In genomic region chr7:1473864-1474512, GRCh38 we compare ENCODE assay signal across 1 cellular context.
A peak's percentile ranks its signal among the peaks of the same experiment; 100 is the strongest.
TF ChIP-seq lines count a peak whose summit lies in the region.

No MANE protein-coding gene starts in this region.

TF ChIP-seq in HepG2, 621 proteins besides CTCF, POLR2A, EP300 and RAD21 (continued from another document):
- no peak for TF ChIP-seq GMEB1 (CRISPR knock-in tag; IDR thresholded peaks at IDR 0.05; ENCODE audit: borderline replicate concordance)
- TF ChIP-seq ZNF670 (CRISPR knock-in tag; IDR thresholded peaks at IDR 0.05; ENCODE audit: borderline replicate concordance) = no peak
- no peak for TF ChIP-seq ZNF614 (CRISPR knock-in tag; IDR thresholded peaks at IDR 0.05; ENCODE audit: borderline replicate concordance)
- no peak for TF ChIP-seq HNRNPH1 (optimal IDR thresholded peaks at IDR 0.05; ENCODE audit: low read depth, low read length)
- TF ChIP-seq KDM5B (CRISPR knock-in tag; IDR thresholded peaks at IDR 0.05; ENCODE audit: borderline replicate concordance) = no peak; the same call in 1 of the 2 replicates
- no peak; the same call in 1 of the 2 replicates for TF ChIP-seq ZNF431 (CRISPR knock-in tag; IDR thresholded peaks at IDR 0.05; ENCODE audit: borderline replicate concordance, low read depth)
- no peak for TF ChIP-seq ZNF451 (CRISPR knock-in tag; IDR thresholded peaks at IDR 0.05)
- TF ChIP-seq KLF12 (CRISPR knock-in tag; IDR thresholded peaks at IDR 0.05; ENCODE audit: borderline replicate concordance) = no peak
- TF ChIP-seq ZNF644 (CRISPR knock-in tag; IDR thresholded peaks at IDR 0.05; ENCODE audit: low read depth) = no peak
- no peak for TF ChIP-seq PLRG1 (conservative IDR thresholded peaks at IDR 0.05)
- TF ChIP-seq UBTF (CRISPR knock-in tag; IDR thresholded peaks at IDR 0.05) = 0 out of 2 replicates have a peak, but pooled peaks have one; percentile 43
- TF ChIP-seq TBX2 (CRISPR knock-in tag; IDR thresholded peaks at IDR 0.05; ENCODE audit: borderline replicate concordance) = peak; percentile 38; the same call in 1 of the 2 replicates
- TF ChIP-seq SMAD9 (CRISPR knock-in tag; IDR thresholded peaks at IDR 0.05) = no peak
- no peak for TF ChIP-seq MAFF (IDR thresholded peaks at IDR 0.05; ENCODE audit: low read depth, low read length)
- no peak for TF ChIP-seq ZNF724P (CRISPR knock-in tag; IDR thresholded peaks at IDR 0.05; ENCODE audit: borderline replicate concordance)
- TF ChIP-seq, protein P1, sequence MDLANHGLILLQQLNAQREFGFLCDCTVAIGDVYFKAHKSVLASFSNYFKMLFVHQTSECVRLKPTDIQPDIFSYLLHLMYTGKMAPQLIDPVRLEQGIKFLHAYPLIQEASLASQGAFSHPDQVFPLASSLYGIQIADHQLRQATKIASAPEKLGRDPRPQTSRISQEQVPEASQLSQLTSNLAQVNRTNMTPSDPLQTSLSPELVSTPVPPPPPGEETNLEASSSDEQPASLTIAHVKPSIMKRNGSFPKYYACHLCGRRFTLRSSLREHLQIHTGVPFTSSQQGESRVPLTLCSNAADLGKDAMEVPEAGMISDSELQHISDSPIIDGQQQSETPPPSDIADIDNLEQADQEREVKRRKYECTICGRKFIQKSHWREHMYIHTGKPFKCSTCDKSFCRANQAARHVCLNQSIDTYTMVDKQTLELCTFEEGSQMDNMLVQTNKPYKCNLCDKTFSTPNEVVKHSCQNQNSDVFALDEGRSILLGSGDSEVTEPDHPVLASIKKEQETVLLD (CRISPR knock-in tag; IDR thresholded peaks at IDR 0.05; ENCODE audit: low read depth) = no peak
- TF ChIP-seq NPAS2 (CRISPR knock-in tag; IDR thresholded peaks at IDR 0.05; ENCODE audit: borderline replicate concordance) = no peak
- no peak for TF ChIP-seq HMG20A (CRISPR knock-in tag; IDR thresholded peaks at IDR 0.05; ENCODE audit: borderline replicate concordance)
- TF ChIP-seq CBX2 (IDR thresholded peaks at IDR 0.05; ENCODE audit: low read depth, low read length) = no peak
- TF ChIP-seq CBX2 (CRISPR knock-in tag; IDR thresholded peaks at IDR 0.05; ENCODE audit: low read depth) = no peak
- no peak for TF ChIP-seq ZIK1 (CRISPR knock-in tag; IDR thresholded peaks at IDR 0.05; ENCODE audit: borderline replicate concordance, low read depth)
- TF ChIP-seq, protein P2, sequence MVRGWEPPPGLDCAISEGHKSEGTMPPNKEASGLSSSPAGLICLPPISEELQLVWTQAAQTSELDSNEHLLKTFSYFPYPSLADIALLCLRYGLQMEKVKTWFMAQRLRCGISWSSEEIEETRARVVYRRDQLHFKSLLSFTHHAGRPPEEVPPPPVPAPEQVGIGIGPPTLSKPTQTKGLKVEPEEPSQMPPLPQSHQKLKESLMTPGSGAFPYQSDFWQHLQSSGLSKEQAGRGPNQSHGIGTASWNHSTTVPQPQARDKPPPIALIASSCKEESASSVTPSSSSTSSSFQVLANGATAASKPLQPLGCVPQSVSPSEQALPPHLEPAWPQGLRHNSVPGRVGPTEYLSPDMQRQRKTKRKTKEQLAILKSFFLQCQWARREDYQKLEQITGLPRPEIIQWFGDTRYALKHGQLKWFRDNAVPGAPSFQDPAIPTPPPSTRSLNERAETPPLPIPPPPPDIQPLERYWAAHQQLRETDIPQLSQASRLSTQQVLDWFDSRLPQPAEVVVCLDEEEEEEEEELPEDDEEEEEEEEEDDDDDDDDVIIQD (CRISPR knock-in tag; IDR thresholded peaks at IDR 0.05; ENCODE audit: low read depth) = no peak
- TF ChIP-seq ZNF530 (CRISPR knock-in tag; IDR thresholded peaks at IDR 0.05; ENCODE audit: low read depth) = no peak
- TF ChIP-seq, protein P3, sequence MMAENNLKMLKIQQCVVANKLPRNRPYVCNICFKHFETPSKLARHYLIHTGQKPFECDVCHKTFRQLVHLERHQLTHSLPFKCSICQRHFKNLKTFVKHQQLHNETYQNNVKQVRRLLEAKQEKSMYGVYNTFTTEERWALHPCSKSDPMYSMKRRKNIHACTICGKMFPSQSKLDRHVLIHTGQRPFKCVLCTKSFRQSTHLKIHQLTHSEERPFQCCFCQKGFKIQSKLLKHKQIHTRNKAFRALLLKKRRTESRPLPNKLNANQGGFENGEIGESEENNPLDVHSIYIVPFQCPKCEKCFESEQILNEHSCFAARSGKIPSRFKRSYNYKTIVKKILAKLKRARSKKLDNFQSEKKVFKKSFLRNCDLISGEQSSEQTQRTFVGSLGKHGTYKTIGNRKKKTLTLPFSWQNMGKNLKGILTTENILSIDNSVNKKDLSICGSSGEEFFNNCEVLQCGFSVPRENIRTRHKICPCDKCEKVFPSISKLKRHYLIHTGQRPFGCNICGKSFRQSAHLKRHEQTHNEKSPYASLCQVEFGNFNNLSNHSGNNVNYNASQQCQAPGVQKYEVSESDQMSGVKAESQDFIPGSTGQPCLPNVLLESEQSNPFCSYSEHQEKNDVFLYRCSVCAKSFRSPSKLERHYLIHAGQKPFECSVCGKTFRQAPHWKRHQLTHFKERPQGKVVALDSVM (CRISPR knock-in tag; IDR thresholded peaks at IDR 0.05) = no peak
- peak; percentile 23; the same call in 1 of the 2 replicates for TF ChIP-seq ZNF225 (CRISPR knock-in tag; IDR thresholded peaks at IDR 0.05)
- TF ChIP-seq, protein P4, sequence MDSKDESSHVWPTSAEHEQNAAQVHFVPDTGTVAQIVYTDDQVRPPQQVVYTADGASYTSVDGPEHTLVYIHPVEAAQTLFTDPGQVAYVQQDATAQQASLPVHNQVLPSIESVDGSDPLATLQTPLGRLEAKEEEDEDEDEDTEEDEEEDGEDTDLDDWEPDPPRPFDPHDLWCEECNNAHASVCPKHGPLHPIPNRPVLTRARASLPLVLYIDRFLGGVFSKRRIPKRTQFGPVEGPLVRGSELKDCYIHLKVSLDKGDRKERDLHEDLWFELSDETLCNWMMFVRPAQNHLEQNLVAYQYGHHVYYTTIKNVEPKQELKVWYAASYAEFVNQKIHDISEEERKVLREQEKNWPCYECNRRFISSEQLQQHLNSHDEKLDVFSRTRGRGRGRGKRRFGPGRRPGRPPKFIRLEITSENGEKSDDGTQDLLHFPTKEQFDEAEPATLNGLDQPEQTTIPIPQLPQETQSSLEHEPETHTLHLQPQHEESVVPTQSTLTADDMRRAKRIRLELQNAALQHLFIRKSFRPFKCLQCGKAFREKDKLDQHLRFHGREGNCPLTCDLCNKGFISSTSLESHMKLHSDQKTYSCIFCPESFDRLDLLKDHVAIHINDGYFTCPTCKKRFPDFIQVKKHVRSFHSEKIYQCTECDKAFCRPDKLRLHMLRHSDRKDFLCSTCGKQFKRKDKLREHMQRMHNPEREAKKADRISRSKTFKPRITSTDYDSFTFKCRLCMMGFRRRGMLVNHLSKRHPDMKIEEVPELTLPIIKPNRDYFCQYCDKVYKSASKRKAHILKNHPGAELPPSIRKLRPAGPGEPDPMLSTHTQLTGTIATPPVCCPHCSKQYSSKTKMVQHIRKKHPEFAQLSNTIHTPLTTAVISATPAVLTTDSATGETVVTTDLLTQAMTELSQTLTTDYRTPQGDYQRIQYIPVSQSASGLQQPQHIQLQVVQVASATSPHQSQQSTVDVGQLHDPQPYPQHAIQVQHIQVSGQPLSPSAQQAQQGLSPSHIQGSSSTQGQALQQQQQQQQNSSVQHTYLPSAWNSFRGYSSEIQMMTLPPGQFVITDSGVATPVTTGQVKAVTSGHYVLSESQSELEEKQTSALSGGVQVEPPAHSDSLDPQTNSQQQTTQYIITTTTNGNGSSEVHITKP (CRISPR knock-in tag; IDR thresholded peaks at IDR 0.05; ENCODE audit: low read depth) = 0 out of 2 replicates have a peak, but pooled peaks have one; percentile 46
- TF ChIP-seq ZNF792 (CRISPR knock-in tag; IDR thresholded peaks at IDR 0.05) = no peak
- peak; percentile 78 for TF ChIP-seq ZNF776 (CRISPR knock-in tag; IDR thresholded peaks at IDR 0.05)
- TF ChIP-seq FOSL1 (CRISPR knock-in tag; IDR thresholded peaks at IDR 0.05; ENCODE audit: borderline replicate concordance) = no peak
- TF ChIP-seq ZNF10 (CRISPR knock-in tag; IDR thresholded peaks at IDR 0.05; ENCODE audit: borderline replicate concordance, low read depth) = no peak
- TF ChIP-seq CREM (IDR thresholded peaks at IDR 0.05) = no peak
- no peak for TF ChIP-seq CREM (CRISPR knock-in tag; IDR thresholded peaks at IDR 0.05)
TF ChIP-seq in HepG2: peak in this region for 136.
